1 cellular context compared by ENCODE assay signal in the genomic region with DNA sequence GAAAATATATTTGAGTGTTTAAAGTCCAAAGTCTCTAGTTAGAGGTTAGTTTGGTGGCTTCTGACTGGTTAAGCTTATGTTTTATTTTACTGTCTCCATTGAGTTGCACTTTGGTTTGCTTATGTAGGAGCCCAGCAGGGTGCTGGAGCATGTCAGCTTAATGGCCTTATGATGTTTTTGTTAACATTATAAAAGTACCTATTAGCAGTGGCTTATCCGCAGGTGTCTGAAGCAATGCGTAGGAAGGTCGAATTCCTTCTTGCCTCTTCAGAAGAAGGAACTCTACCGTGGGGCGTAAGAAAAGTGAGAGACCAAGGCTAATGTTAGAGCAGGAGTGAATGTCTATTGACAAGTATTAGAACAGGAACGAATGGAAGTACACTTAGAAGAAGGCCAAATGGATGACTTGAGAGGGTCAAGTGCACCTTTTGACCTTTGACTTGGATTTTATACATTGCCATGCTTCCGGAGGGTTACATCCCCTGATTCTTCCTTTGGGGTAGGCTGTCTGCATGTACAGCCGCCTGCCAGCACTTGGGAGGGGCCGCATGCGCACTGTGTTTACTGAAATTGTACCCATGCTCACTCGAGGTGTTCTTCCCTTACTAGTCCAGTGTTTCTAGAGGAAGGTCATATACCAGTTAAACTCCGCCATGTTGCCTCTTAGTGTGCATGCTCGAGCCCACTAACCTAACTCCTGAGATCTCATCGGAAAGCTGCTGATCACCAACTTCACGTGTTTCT.
A peak's percentile ranks its signal among the peaks of the same experiment; 100 is the strongest.
TF ChIP-seq lines count a peak whose summit lies in the region.

No MANE protein-coding gene starts in this region.

TF ChIP-seq in GM23338, 12 proteins besides CTCF, POLR2A, EP300 and RAD21 (continued from another document):
- TF ChIP-seq, protein P1, sequence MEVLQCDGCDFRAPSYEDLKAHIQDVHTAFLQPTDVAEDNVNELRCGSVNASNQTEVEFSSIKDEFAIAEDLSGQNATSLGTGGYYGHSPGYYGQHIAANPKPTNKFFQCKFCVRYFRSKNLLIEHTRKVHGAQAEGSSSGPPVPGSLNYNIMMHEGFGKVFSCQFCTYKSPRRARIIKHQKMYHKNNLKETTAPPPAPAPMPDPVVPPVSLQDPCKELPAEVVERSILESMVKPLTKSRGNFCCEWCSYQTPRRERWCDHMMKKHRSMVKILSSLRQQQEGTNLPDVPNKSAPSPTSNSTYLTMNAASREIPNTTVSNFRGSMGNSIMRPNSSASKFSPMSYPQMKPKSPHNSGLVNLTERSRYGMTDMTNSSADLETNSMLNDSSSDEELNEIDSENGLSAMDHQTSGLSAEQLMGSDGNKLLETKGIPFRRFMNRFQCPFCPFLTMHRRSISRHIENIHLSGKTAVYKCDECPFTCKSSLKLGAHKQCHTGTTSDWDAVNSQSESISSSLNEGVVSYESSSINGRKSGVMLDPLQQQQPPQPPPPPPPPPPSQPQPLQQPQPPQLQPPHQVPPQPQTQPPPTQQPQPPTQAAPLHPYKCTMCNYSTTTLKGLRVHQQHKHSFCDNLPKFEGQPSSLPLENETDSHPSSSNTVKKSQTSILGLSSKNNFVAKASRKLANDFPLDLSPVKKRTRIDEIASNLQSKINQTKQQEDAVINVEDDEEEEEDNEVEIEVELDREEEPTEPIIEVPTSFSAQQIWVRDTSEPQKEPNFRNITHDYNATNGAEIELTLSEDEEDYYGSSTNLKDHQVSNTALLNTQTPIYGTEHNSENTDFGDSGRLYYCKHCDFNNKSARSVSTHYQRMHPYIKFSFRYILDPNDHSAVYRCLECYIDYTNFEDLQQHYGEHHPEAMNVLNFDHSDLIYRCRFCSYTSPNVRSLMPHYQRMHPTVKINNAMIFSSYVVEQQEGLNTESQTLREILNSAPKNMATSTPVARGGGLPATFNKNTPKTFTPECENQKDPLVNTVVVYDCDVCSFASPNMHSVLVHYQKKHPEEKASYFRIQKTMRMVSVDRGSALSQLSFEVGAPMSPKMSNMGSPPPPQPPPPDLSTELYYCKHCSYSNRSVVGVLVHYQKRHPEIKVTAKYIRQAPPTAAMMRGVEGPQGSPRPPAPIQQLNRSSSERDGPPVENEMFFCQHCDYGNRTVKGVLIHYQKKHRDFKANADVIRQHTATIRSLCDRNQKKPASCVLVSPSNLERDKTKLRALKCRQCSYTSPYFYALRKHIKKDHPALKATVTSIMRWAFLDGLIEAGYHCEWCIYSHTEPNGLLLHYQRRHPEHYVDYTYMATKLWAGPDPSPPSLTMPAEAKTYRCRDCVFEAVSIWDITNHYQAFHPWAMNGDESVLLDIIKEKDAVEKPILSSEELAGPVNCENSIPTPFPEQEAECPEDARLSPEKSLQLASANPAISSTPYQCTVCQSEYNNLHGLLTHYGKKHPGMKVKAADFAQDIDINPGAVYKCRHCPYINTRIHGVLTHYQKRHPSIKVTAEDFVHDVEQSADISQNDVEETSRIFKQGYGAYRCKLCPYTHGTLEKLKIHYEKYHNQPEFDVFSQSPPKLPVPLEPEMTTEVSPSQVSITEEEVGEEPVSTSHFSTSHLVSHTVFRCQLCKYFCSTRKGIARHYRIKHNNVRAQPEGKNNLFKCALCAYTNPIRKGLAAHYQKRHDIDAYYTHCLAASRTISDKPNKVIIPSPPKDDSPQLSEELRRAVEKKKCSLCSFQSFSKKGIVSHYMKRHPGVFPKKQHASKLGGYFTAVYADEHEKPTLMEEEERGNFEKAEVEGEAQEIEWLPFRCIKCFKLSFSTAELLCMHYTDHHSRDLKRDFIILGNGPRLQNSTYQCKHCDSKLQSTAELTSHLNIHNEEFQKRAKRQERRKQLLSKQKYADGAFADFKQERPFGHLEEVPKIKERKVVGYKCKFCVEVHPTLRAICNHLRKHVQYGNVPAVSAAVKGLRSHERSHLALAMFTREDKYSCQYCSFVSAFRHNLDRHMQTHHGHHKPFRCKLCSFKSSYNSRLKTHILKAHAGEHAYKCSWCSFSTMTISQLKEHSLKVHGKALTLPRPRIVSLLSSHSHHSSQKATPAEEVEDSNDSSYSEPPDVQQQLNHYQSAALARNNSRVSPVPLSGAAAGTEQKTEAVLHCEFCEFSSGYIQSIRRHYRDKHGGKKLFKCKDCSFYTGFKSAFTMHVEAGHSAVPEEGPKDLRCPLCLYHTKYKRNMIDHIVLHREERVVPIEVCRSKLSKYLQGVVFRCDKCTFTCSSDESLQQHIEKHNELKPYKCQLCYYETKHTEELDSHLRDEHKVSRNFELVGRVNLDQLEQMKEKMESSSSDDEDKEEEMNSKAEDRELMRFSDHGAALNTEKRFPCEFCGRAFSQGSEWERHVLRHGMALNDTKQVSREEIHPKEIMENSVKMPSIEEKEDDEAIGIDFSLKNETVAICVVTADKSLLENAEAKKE (CRISPR knock-in tag; IDR thresholded peaks at IDR 0.05) = 0 out of 2 replicates have a peak, but pooled peaks have one; percentile 64
- TF ChIP-seq POLR2AphosphoS5 (IDR thresholded peaks at IDR 0.05; ENCODE audit: low read depth) (peak; percentile 17; the same call in 1 of the 2 replicates), NANOG (IDR thresholded peaks at IDR 0.05; ENCODE audit: borderline replicate concordance) (peak; percentile 84; the same call in 1 of the 2 replicates)
- TF ChIP-seq, protein P2, sequence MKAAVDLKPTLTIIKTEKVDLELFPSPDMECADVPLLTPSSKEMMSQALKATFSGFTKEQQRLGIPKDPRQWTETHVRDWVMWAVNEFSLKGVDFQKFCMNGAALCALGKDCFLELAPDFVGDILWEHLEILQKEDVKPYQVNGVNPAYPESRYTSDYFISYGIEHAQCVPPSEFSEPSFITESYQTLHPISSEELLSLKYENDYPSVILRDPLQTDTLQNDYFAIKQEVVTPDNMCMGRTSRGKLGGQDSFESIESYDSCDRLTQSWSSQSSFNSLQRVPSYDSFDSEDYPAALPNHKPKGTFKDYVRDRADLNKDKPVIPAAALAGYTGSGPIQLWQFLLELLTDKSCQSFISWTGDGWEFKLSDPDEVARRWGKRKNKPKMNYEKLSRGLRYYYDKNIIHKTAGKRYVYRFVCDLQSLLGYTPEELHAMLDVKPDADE (IDR thresholded peaks at IDR 0.05) = no peak
TF ChIP-seq in GM23338: peak in this region for 3.
